In genomic region chr7:133053321-133053891, GRCh38 we compare ENCODE assay signal across 11 cellular contexts.
DNase-seq lines count a peak whose midpoint lies in the region; ATAC-seq and TF ChIP-seq lines count a peak whose summit lies in the region.
"Had no signal": no experiment of that assay in that cellular context is flagged by ENCODE, and none has a peak within 500 bp of the region (broad histone marks: within the 10 kb centered on the region; RNA-seq: fewer than 3 reads in every experiment).

No MANE protein-coding gene starts in this region.

- ATAC-seq in GM18867 (IDR thresholded peaks at IDR 0.05; ENCODE audit: unreplicated experiment): no peak

- H3K4me3 ChIP-seq in AG09309 (ENCODE audit: control insufficient read depth, low read depth, low read length) (no peak overlapping the region), HFF-Myc (replicated peaks; ENCODE audit: low read depth, low read length) (no peak overlapping the region)

- DNase-seq in AG09309 (ENCODE audit: low read depth): peak; percentile 76
- DNase-seq in HFF-Myc (ENCODE audit: extremely low read depth, low read depth): peak; percentile 61
- peak; percentile 83 for DNase-seq in amniotic stem cell (lab: John Stamatoyannopoulos, UW)
- peak; percentile 99 for DNase-seq in kidney tubule cell (ENCODE audit: low spot score)
- DNase-seq in NCI-H146 (lab: John Stamatoyannopoulos, UW): no peak
- DNase-seq in SHP77 treated with DMSO at 0.1 percent for 48 hours (lab: John Stamatoyannopoulos, UW): no peak
- no peak for DNase-seq in pons (ENCODE audit: low spot score)
- DNase-seq: activated naive CD8-positive, alpha-beta T cell treated with anti-CD3 and anti-CD28 coated beads, Interleukin-2, amount 10 ng/mL, durations not matched to agents 7 days and 5 days; DMS79; SHP77 had no signal

- TF ChIP-seq CTCF in AG09309 (IDR thresholded peaks at IDR 0.05; ENCODE audit: control insufficient read depth, insufficient read depth, low read depth, low read length, missing control alignments) (no peak), HFF-Myc (IDR thresholded peaks at IDR 0.05; ENCODE audit: low read depth, low read length, missing control alignments) (no peak)

Comparison
In these comparisons a context has a peak if more than half of its experiments do, and no peak if none do; other contexts are left out.
1. DNase-seq: peak in AG09309 (single experiment), HFF-Myc (single experiment), amniotic stem cell (single experiment) and kidney tubule cell (single experiment); none in NCI-H146 (single experiment), SHP77 treated with DMSO at 0.1 percent for 48 hours (single experiment) and pons (single experiment).